In genomic region chr6:11120273-11121005, GRCh38 we compare ENCODE assay signal across 1 cellular context.
TF ChIP-seq lines count a peak whose summit lies in the region.

No MANE protein-coding gene starts in this region.

TF ChIP-seq in K562, 482 proteins besides CTCF, POLR2A, EP300 and RAD21 (continued from another document):
- TF ChIP-seq ATF3 (IDR thresholded peaks at IDR 0.05) (peak; percentile 75), ATF3 (CRISPR knock-in tag; conservative IDR thresholded peaks at IDR 0.05) (no peak), RCOR1 (IDR thresholded peaks at IDR 0.05; ENCODE audit: borderline replicate concordance in 1 of 2, low read depth in 2 of 2, low read length in 2 of 2) (peak in 1 of 2 experiments; percentile 61; a peak in 1 of 4 replicates), ZNF274 (IDR thresholded peaks at IDR 0.05; ENCODE audit: borderline replicate concordance, low read depth, low read length) (no peak), WHSC1 (IDR thresholded peaks at IDR 0.05; ENCODE audit: low read length) (no peak), ZNF655 (CRISPR knock-in tag; IDR thresholded peaks at IDR 0.05) (no peak), ATF7 (IDR thresholded peaks at IDR 0.05) (peak; percentile 37; the same call in 1 of the 2 replicates), JUN (IDR thresholded peaks at IDR 0.05; ENCODE audit: borderline replicate concordance, low read depth, low read length) (peak; percentile 44; the same call in 1 of the 2 replicates), JUN (CRISPR knock-in tag; IDR thresholded peaks at IDR 0.05; ENCODE audit: borderline replicate concordance) (no peak), ZNF184 (CRISPR knock-in tag; IDR thresholded peaks at IDR 0.05) (no peak), PBX2 (CRISPR knock-in tag; IDR thresholded peaks at IDR 0.05; ENCODE audit: low read depth) (no peak), PBX2 (tag; conservative IDR thresholded peaks at IDR 0.05; ENCODE audit: low read depth) (peak; percentile 89), GTF2A2 (tag; IDR thresholded peaks at IDR 0.05) (no peak), ZNF398 (CRISPR knock-in tag; IDR thresholded peaks at IDR 0.05) (no peak), TEAD4 (IDR thresholded peaks at IDR 0.05; ENCODE audit: low read length) (peak; percentile 49; the same call in 1 of the 2 replicates), TEAD4 (CRISPR knock-in tag; IDR thresholded peaks at IDR 0.05; ENCODE audit: borderline replicate concordance) (no peak), MCM3 (IDR thresholded peaks at IDR 0.05) (no peak), FOSL1 (tag; conservative IDR thresholded peaks at IDR 0.05) (peak; percentile 88), TARDBP (IDR thresholded peaks at IDR 0.05) (no peak), KAT8 (IDR thresholded peaks at IDR 0.05; ENCODE audit: low read depth) (no peak), TCF3 (CRISPR knock-in tag; IDR thresholded peaks at IDR 0.05) (0 out of 2 replicates have a peak, but pooled peaks have one; percentile 14), KDM1A (IDR thresholded peaks at IDR 0.05) (peak; percentile 70 to 79), ARID1B (IDR thresholded peaks at IDR 0.05) (peak; percentile 32; the same call in 1 of the 2 replicates), NFIC (IDR thresholded peaks at IDR 0.05) (peak; percentile 88), JUND (IDR thresholded peaks at IDR 0.05; ENCODE audit: borderline replicate concordance, low read depth, low read length) (peak; percentile 89), JUND (tag; IDR thresholded peaks at IDR 0.05; ENCODE audit: borderline replicate concordance, low read depth, low read length) (peak; percentile 93; the same call in 2 of the 3 replicates), DPF2 (IDR thresholded peaks at IDR 0.05) (0 out of 2 replicates have a peak, but pooled peaks have one; percentile 16), CBFA2T3 (IDR thresholded peaks at IDR 0.05) (peak; percentile 77), TAL1 (IDR thresholded peaks at IDR 0.05) (peak; percentile 19; the same call in 1 of the 2 replicates), E2F5 (CRISPR knock-in tag; IDR thresholded peaks at IDR 0.05) (no peak), CBFA2T2 (conservative IDR thresholded peaks at IDR 0.05) (peak; percentile 49), NFIX (CRISPR knock-in tag; IDR thresholded peaks at IDR 0.05; ENCODE audit: low read depth) (0 out of 2 replicates have a peak, but pooled peaks have one; percentile 14), SNRNP70 (optimal IDR thresholded peaks at IDR 0.05; ENCODE audit: low read depth, low read length) (no peak), MEIS2 (IDR thresholded peaks at IDR 0.05; ENCODE audit: partially characterized antibody) (peak; percentile 87)
- TF ChIP-seq, protein P1, sequence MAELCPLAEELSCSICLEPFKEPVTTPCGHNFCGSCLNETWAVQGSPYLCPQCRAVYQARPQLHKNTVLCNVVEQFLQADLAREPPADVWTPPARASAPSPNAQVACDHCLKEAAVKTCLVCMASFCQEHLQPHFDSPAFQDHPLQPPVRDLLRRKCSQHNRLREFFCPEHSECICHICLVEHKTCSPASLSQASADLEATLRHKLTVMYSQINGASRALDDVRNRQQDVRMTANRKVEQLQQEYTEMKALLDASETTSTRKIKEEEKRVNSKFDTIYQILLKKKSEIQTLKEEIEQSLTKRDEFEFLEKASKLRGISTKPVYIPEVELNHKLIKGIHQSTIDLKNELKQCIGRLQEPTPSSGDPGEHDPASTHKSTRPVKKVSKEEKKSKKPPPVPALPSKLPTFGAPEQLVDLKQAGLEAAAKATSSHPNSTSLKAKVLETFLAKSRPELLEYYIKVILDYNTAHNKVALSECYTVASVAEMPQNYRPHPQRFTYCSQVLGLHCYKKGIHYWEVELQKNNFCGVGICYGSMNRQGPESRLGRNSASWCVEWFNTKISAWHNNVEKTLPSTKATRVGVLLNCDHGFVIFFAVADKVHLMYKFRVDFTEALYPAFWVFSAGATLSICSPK (IDR thresholded peaks at IDR 0.05; ENCODE audit: borderline replicate concordance): no peak
- TF ChIP-seq, protein P2, sequence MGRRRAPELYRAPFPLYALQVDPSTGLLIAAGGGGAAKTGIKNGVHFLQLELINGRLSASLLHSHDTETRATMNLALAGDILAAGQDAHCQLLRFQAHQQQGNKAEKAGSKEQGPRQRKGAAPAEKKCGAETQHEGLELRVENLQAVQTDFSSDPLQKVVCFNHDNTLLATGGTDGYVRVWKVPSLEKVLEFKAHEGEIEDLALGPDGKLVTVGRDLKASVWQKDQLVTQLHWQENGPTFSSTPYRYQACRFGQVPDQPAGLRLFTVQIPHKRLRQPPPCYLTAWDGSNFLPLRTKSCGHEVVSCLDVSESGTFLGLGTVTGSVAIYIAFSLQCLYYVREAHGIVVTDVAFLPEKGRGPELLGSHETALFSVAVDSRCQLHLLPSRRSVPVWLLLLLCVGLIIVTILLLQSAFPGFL (CRISPR knock-in tag; IDR thresholded peaks at IDR 0.05): no peak
TF ChIP-seq in K562: peak in this region for 19.
